In genomic region chr10:101244321-101245050, GRCh38 we compare ENCODE assay signal across 18 cellular contexts. TPM values are rescaled to one million over a fixed set of nuclear protein-coding genes. Genes with fewer than 3 reads are reported as not detected.
DNase-seq lines count a peak whose midpoint lies in the region; ATAC-seq, FAIRE-seq and TF ChIP-seq lines count a peak whose summit lies in the region.
"Had no signal": no experiment of that assay in that cellular context is flagged by ENCODE, and none has a peak within 500 bp of the region (broad histone marks: within the 10 kb centered on the region; RNA-seq: fewer than 3 reads in every experiment).

No MANE protein-coding gene starts in this region.

- DNase-seq in ELR (ENCODE audit: low read depth), result peak; percentile 72
- DNase-seq in HTR-8/SVneo (ENCODE audit: insufficient read length, low spot score), result no peak
- peak; percentile 44 for DNase-seq in bronchial epithelial cell (ENCODE audit: low read depth)
- peak; percentile 23 to 59 for DNase-seq in psoas muscle
- no peak for DNase-seq in hypothalamus (lab: John Stamatoyannopoulos, UW)
- no peak for DNase-seq in T-helper 2 cell treated with Interferon-gamma antibody and Interleukin-4, amounts not matched to agents 5 μg/mL and 100 μg/mL, for 36 hours (ENCODE audit: low spot score)
- DNase-seq: activated CD8-positive, alpha-beta memory T cell treated with anti-CD3 and anti-CD28 coated beads, Interleukin-2, amount 10 ng/mL, durations not matched to agents 7 days and 5 days; activated naive CD8-positive, alpha-beta T cell treated with anti-CD3 and anti-CD28 coated beads, Interleukin-2, amount 10 ng/mL, durations not matched to agents 7 days and 5 days; DMS153; MM.1S; natural killer cell; NCI-H510A; tibial artery had no signal

- peaks cover 23% of the 10 kb centered on the region for H3K27me3 ChIP-seq in bronchial epithelial cell (ENCODE audit: control insufficient read depth, insufficient read depth, low read length)
- no peaks in the 10 kb centered on the region for H3K27me3 ChIP-seq in psoas muscle (ENCODE audit: insufficient read depth in 3 of 3, low read length in 2 of 3)

- no peak overlapping the region for H3K4me3 ChIP-seq in bronchial epithelial cell (ENCODE audit: low read depth, low read length)
- H3K4me3 ChIP-seq in psoas muscle, result no peak overlapping the region
- H3K4me3 ChIP-seq: skin epidermis, tibial artery had no signal

- no peak overlapping the region for H3K27ac Mint-ChIP-seq in T-helper 2 cell treated with Interferon-gamma antibody and Interleukin-4, amounts not matched to agents 5 μg/mL and 100 μg/mL, for 36 hours
- H3K27ac Mint-ChIP-seq: activated CD8-positive, alpha-beta memory T cell treated with anti-CD3 and anti-CD28 coated beads, Interleukin-2, amount 10 ng/mL, durations not matched to agents 7 days and 5 days; activated naive CD8-positive, alpha-beta T cell treated with anti-CD3 and anti-CD28 coated beads, Interleukin-2, amount 10 ng/mL, durations not matched to agents 7 days and 5 days; dendritic cell treated with granulocyte-macrophage colony-stimulating factor and Interleukin-4, amounts not matched to agents 40 ng/mL and 50 ng/mL, for 4 days; natural killer cell had no signal

- no peak overlapping the region for H3K4me3 Mint-ChIP-seq in T-helper 2 cell treated with Interferon-gamma antibody and Interleukin-4, amounts not matched to agents 5 μg/mL and 100 μg/mL, for 36 hours
- H3K4me3 Mint-ChIP-seq: activated CD8-positive, alpha-beta memory T cell treated with anti-CD3 and anti-CD28 coated beads, Interleukin-2, amount 10 ng/mL, durations not matched to agents 7 days and 5 days; activated naive CD8-positive, alpha-beta T cell treated with anti-CD3 and anti-CD28 coated beads, Interleukin-2, amount 10 ng/mL, durations not matched to agents 7 days and 5 days; dendritic cell treated with granulocyte-macrophage colony-stimulating factor and Interleukin-4, amounts not matched to agents 40 ng/mL and 50 ng/mL, for 4 days; natural killer cell had no signal

- intact Hi-C loops in psoas muscle (cut with DNase I), result no loop called here

- H3K9me3 ChIP-seq in psoas muscle, result no peaks in the 10 kb centered on the region
- H3K9me3 ChIP-seq: tibial artery had no signal

- peaks cover 45% of the 10 kb centered on the region for H3K27me3 Mint-ChIP-seq in T-helper 2 cell treated with Interferon-gamma antibody and Interleukin-4, amounts not matched to agents 5 μg/mL and 100 μg/mL, for 36 hours (ENCODE audit: low read depth)

- no peaks in the 10 kb centered on the region for H3K9me3 Mint-ChIP-seq in T-helper 2 cell treated with Interferon-gamma antibody and Interleukin-4, amounts not matched to agents 5 μg/mL and 100 μg/mL, for 36 hours
- H3K9me3 Mint-ChIP-seq: activated naive CD8-positive, alpha-beta T cell treated with anti-CD3 and anti-CD28 coated beads, Interleukin-2, amount 10 ng/mL, durations not matched to agents 7 days and 5 days; dendritic cell treated with granulocyte-macrophage colony-stimulating factor and Interleukin-4, amounts not matched to agents 40 ng/mL and 50 ng/mL, for 4 days; natural killer cell had no signal

- no peak for TF ChIP-seq CTCF in bronchial epithelial cell (IDR thresholded peaks at IDR 0.05; ENCODE audit: insufficient read depth, low read length, severe bottlenecking)
- no peak for TF ChIP-seq CTCF in psoas muscle (IDR thresholded peaks at IDR 0.05)

- H3K36me3 Mint-ChIP-seq in T-helper 2 cell treated with Interferon-gamma antibody and Interleukin-4, amounts not matched to agents 5 μg/mL and 100 μg/mL, for 36 hours (ENCODE audit: low read depth), result no peaks in the 10 kb centered on the region
- H3K36me3 Mint-ChIP-seq: activated CD8-positive, alpha-beta memory T cell treated with anti-CD3 and anti-CD28 coated beads, Interleukin-2, amount 10 ng/mL, durations not matched to agents 7 days and 5 days; activated naive CD8-positive, alpha-beta T cell treated with anti-CD3 and anti-CD28 coated beads, Interleukin-2, amount 10 ng/mL, durations not matched to agents 7 days and 5 days; natural killer cell had no signal

- no peaks in the 10 kb centered on the region for H3K4me1 Mint-ChIP-seq in T-helper 2 cell treated with Interferon-gamma antibody and Interleukin-4, amounts not matched to agents 5 μg/mL and 100 μg/mL, for 36 hours (ENCODE audit: low read depth)
- H3K4me1 Mint-ChIP-seq: activated CD8-positive, alpha-beta memory T cell treated with anti-CD3 and anti-CD28 coated beads, Interleukin-2, amount 10 ng/mL, durations not matched to agents 7 days and 5 days; activated naive CD8-positive, alpha-beta T cell treated with anti-CD3 and anti-CD28 coated beads, Interleukin-2, amount 10 ng/mL, durations not matched to agents 7 days and 5 days; natural killer cell had no signal

- FAIRE-seq in HTR-8/SVneo (lab: Jason Lieb, UNC) (peak; percentile 20), bronchial epithelial cell (lab: Jason Lieb, UNC) (peak; percentile 75)

- peaks cover 33% of the 10 kb centered on the region for H3K4me1 ChIP-seq in psoas muscle
- H3K4me1 ChIP-seq: tibial artery had no signal

- H3K27ac ChIP-seq in psoas muscle, result peak overlapping the region; percentile 76
- H3K27ac ChIP-seq: RWPE1, skin epidermis, tibial artery had no signal

- peak; percentile 72 to 82 (median 74) for ATAC-seq in psoas muscle
- no peak for ATAC-seq in HG02885 (IDR thresholded peaks at IDR 0.05; ENCODE audit: poor library complexity, unreplicated experiment)
- ATAC-seq: activated CD8-positive, alpha-beta memory T cell treated with anti-CD3 and anti-CD28 coated beads, Interleukin-2, amount 10 ng/mL, durations not matched to agents 7 days and 5 days; natural killer cell had no signal

- WGBS in psoas muscle, 3 donors, result 14 to 23% (median 20%) methylated on average over 9 of the region's 9 CpGs

- no peaks in the 10 kb centered on the region for H3K36me3 ChIP-seq in bronchial epithelial cell (ENCODE audit: control insufficient read depth, insufficient read depth, low read length)
- H3K36me3 ChIP-seq in psoas muscle (ENCODE audit: insufficient read depth in 1 of 2, low read depth in 1 of 2), result no peaks in the 10 kb centered on the region
- H3K36me3 ChIP-seq: tibial artery had no signal

RNA-seq across cellular contexts. Expression of gene LBX1, which starts 15.2 kb away (rescaled TPM):
- total RNA-seq in bronchial epithelial cell (not detected in 2 replicates), psoas muscle (10 to 100 TPM in 1 of 4 donors, 1 to 10 TPM in 3; 6.2 to 12.3 (median 7.5) TPM)
- 1 to 10 TPM; 1.8 to 7.9 (median 4.9) TPM for polyA plus RNA-seq in psoas muscle
- total RNA-seq: activated CD8-positive, alpha-beta memory T cell treated with anti-CD3 and anti-CD28 coated beads, Interleukin-2, amount 10 ng/mL, durations not matched to agents 7 days and 5 days; activated naive CD8-positive, alpha-beta T cell treated with anti-CD3 and anti-CD28 coated beads, Interleukin-2, amount 10 ng/mL, durations not matched to agents 7 days and 5 days; glomerular endothelial cell; natural killer cell had no signal

Comparison
In these comparisons a context has a peak if more than half of its experiments do, and no peak if none do; other contexts are left out.
1. DNase-seq: peak in ELR (single experiment), bronchial epithelial cell (single experiment) and psoas muscle (2 of 2); none in HTR-8/SVneo (single experiment), hypothalamus (0 of 51) and T-helper 2 cell treated with Interferon-gamma antibody and Interleukin-4, amounts not matched to agents 5 μg/mL and 100 μg/mL, for 36 hours (single experiment).